In the genomic region with DNA sequence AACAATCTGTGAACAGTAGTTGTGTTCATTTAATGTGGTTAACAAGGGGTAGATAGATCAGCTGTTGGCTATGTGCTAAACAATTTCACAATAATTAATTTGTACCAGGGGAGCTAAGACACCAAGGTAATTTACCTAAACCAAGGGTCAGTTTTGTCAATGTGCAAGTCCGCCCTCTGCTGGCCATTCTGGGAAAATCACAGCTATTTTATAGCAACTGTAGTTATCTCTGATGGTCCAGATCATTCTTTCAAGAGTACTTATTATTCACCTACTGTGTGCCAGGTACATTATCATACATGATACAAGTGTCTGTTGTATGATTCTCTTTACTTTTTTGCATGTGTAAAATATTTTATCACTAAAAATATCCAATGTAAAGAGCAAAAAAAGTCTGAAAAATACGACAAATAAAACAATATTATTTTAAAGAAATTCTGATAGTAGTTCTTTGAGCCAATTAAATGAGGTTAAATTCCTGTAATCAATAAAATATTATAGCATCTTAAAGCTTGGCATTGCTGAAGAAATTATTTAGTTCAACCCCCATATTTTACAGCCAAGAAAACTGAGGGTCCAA, we compare ENCODE assay signal across 9 cellular contexts.
DNase-seq lines count a peak whose midpoint lies in the region; ATAC-seq and TF ChIP-seq lines count a peak whose summit lies in the region.
"Had no signal": no experiment of that assay in that cellular context is flagged by ENCODE, and none has a peak within 500 bp of the region (broad histone marks: within the 10 kb centered on the region; RNA-seq: fewer than 3 reads in every experiment).

No MANE protein-coding gene starts in this region.

- TF ChIP-seq CTCF in brain (conservative IDR thresholded peaks at IDR 0.05): peak; percentile 84 to 87

- H3K36me3 Mint-ChIP-seq in CD4-positive, CD25-positive, alpha-beta regulatory T cell: no peaks in the 10 kb centered on the region
- no peaks in the 10 kb centered on the region for H3K36me3 Mint-ChIP-seq in T-cell
- no peaks in the 10 kb centered on the region for H3K36me3 Mint-ChIP-seq in brain

- H3K4me1 ChIP-seq in CD4-positive, CD25-positive, alpha-beta regulatory T cell (ENCODE audit: control insufficient read depth, insufficient read depth, low read length, poor library complexity, severe bottlenecking): no peaks in the 10 kb centered on the region
- no peaks in the 10 kb centered on the region for H3K4me1 ChIP-seq in Karpas-422 (ENCODE audit: low read length)
- H3K4me1 ChIP-seq: SJSA1 had no signal

- no peaks in the 10 kb centered on the region for H3K36me3 ChIP-seq in CD4-positive, CD25-positive, alpha-beta regulatory T cell (ENCODE audit: control insufficient read depth, insufficient read depth, low read length)
- H3K36me3 ChIP-seq in Karpas-422 (ENCODE audit: insufficient read depth, low read length): no peaks in the 10 kb centered on the region
- H3K36me3 ChIP-seq: SJSA1 had no signal

- H3K4me1 Mint-ChIP-seq in CD4-positive, CD25-positive, alpha-beta regulatory T cell: no peaks in the 10 kb centered on the region
- H3K4me1 Mint-ChIP-seq in T-cell (no peaks in the 10 kb centered on the region), brain (no peaks in the 10 kb centered on the region)

- POLR2A ChIA-PET in T-cell (lab: Charles Lee): no interaction called here

- CTCF ChIA-PET in T-cell (lab: Charles Lee): interaction anchor here (0.5 to 4.1 kb wide), 13 partner anchors 9 to 556 kb away, joined by 3 to 37 read pairs (median 4); no protein-coding TSS in a partner anchor

- no peak overlapping the region for H3K9ac ChIP-seq in Karpas-422 (ENCODE audit: low read length)

- H3K4me2 ChIP-seq in Karpas-422 (ENCODE audit: low read depth, low read length, poor library complexity, severe bottlenecking): no peak overlapping the region

- no peak overlapping the region for H3K4me3 ChIP-seq in CD4-positive, CD25-positive, alpha-beta regulatory T cell (ENCODE audit: low read depth, low read length)
- H3K4me3 ChIP-seq in Karpas-422 (ENCODE audit: low read length): no peak overlapping the region
- H3K4me3 ChIP-seq: SJSA1 had no signal

- peak; percentile 21 to 55 (median 37) for DNase-seq in CD4-positive, CD25-positive, alpha-beta regulatory T cell
- DNase-seq in Karpas-422 (peak; percentile 77), T-cell (peak in 27 of 34 experiments; percentile 5 to 45 (median 29)), kidney tubule cell (ENCODE audit: low spot score) (peak; percentile 40), globus pallidus (ENCODE audit: low spot score) (no peak)
- peak; percentile 63 for DNase-seq in stimulated activated CD4-positive, alpha-beta T cell treated with anti-CD3 and anti-CD28 coated beads, Interleukin-4, amount 100 ng/mL, for 24 hours

- H3K27ac Mint-ChIP-seq in CD4-positive, CD25-positive, alpha-beta regulatory T cell: no peak overlapping the region
- H3K27ac Mint-ChIP-seq in T-cell (no peak overlapping the region), brain (no peak overlapping the region)

- no peak overlapping the region for H3K4me3 Mint-ChIP-seq in CD4-positive, CD25-positive, alpha-beta regulatory T cell
- H3K4me3 Mint-ChIP-seq in T-cell: no peak overlapping the region
- H3K4me3 Mint-ChIP-seq in brain: no peak overlapping the region

- no peaks in the 10 kb centered on the region for H3K9me3 Mint-ChIP-seq in CD4-positive, CD25-positive, alpha-beta regulatory T cell
- H3K9me3 Mint-ChIP-seq in T-cell: no peaks in the 10 kb centered on the region
- H3K9me3 Mint-ChIP-seq in brain: no peaks in the 10 kb centered on the region

- H3K9me3 ChIP-seq in CD4-positive, CD25-positive, alpha-beta regulatory T cell (ENCODE audit: control insufficient read depth in 2 of 2, low read length in 2 of 2): no peaks in the 10 kb centered on the region
- H3K9me3 ChIP-seq in Karpas-422 (ENCODE audit: low read length): no peaks in the 10 kb centered on the region

- no peaks in the 10 kb centered on the region for H3K9me2 ChIP-seq in Karpas-422 (replicated peaks; ENCODE audit: insufficient read depth, low read length)

- H4K20me1 ChIP-seq in Karpas-422 (ENCODE audit: insufficient read depth, low read depth, low read length): no peaks in the 10 kb centered on the region

- no peak overlapping the region for H2AFZ ChIP-seq in Karpas-422 (ENCODE audit: low read length)

- no peak for ATAC-seq in CD4-positive, CD25-positive, alpha-beta regulatory T cell (ENCODE audit: low read depth in 2 of 2)
- ATAC-seq in GM18909 (IDR thresholded peaks at IDR 0.05; ENCODE audit: poor library complexity, unreplicated experiment): peak; percentile 76
- no peak for ATAC-seq in T-cell (replicated peaks in 1 of 4)

- H3K79me2 ChIP-seq in Karpas-422 (ENCODE audit: low read length): no peaks in the 10 kb centered on the region

- H3K27ac ChIP-seq in CD4-positive, CD25-positive, alpha-beta regulatory T cell (ENCODE audit: insufficient read depth, low read length, poor library complexity, severe bottlenecking): no peak overlapping the region
- no peak overlapping the region for H3K27ac ChIP-seq in Karpas-422 (ENCODE audit: low read length)
- H3K27ac ChIP-seq: SJSA1 had no signal

- H3K27me3 Mint-ChIP-seq in CD4-positive, CD25-positive, alpha-beta regulatory T cell: peaks cover 6% of the 10 kb centered on the region
- H3K27me3 Mint-ChIP-seq in T-cell: peaks cover 0 to 7% of the 10 kb centered on the region in 2 donors
- peaks cover 4% of the 10 kb centered on the region for H3K27me3 Mint-ChIP-seq in brain

- no peaks in the 10 kb centered on the region for H3K27me3 ChIP-seq in CD4-positive, CD25-positive, alpha-beta regulatory T cell (ENCODE audit: control insufficient read depth, insufficient read depth, low read length)
- no peaks in the 10 kb centered on the region for H3K27me3 ChIP-seq in Karpas-422 (ENCODE audit: low read length)
